ENCODE assay signal across 18 cellular contexts in genomic region chr1:209062863-209063262, GRCh38.
DNase-seq lines count a peak whose midpoint lies in the region; ATAC-seq, FAIRE-seq and TF ChIP-seq lines count a peak whose summit lies in the region.
"Had no signal": no experiment of that assay in that cellular context is flagged by ENCODE, and none has a peak within 500 bp of the region (broad histone marks: within the 10 kb centered on the region; RNA-seq: fewer than 3 reads in every experiment).

No MANE protein-coding gene starts in this region.

- no peak overlapping the region for H3K9ac ChIP-seq in KMS-11
- H3K9ac ChIP-seq: parathyroid adenoma had no signal

- no peak overlapping the region for H3K4me3 ChIP-seq in KMS-11 (IDR thresholded peaks at IDR 0.05; ENCODE audit: insufficient read depth, low read depth, low read length)
- no peak overlapping the region for H3K4me3 ChIP-seq in hepatocyte
- no peak overlapping the region for H3K4me3 ChIP-seq in aorta (ENCODE audit: low read length in 2 of 2)
- H3K4me3 ChIP-seq: PC-9 had no signal

- WGBS in hepatocyte (ENCODE audit: low lambda C conversion rate, missing lambda C conversion rate): 86% methylated on average over 1 of the region's 1 CpG
- WGBS in aorta, 2 donors: 91 to 92% methylated on average over 1 of the region's 1 CpG

- FAIRE-seq in GM18507 (lab: Jason Lieb, UNC): peak; percentile 44
- FAIRE-seq: endometrium, islet of Langerhans had no signal

- H4K20me1 ChIP-seq in KMS-11 (ENCODE audit: insufficient read depth) (no peaks in the 10 kb centered on the region), hepatocyte (ENCODE audit: insufficient read depth, poor library complexity, severe bottlenecking) (no peaks in the 10 kb centered on the region)

- H2AFZ ChIP-seq in KMS-11 (ENCODE audit: low read depth) (no peak overlapping the region), hepatocyte (no peak overlapping the region)
- H2AFZ ChIP-seq: parathyroid adenoma, PC-9 had no signal

- H3K36me3 ChIP-seq in KMS-11 (ENCODE audit: insufficient read depth) (no peaks in the 10 kb centered on the region), hepatocyte (replicated peaks; ENCODE audit: insufficient read depth, low read depth) (no peaks in the 10 kb centered on the region), aorta (ENCODE audit: control insufficient read depth in 1 of 2, insufficient read depth in 2 of 2, low read length in 1 of 2) (no peaks in the 10 kb centered on the region)

- no peak for TF ChIP-seq CTCF in KMS-11 (conservative IDR thresholded peaks at IDR 0.05; ENCODE audit: low read depth, low read length)
- no peak for TF ChIP-seq CTCF in hepatocyte (IDR thresholded peaks at IDR 0.05; ENCODE audit: poor library complexity)

- no peaks in the 10 kb centered on the region for H3K9me2 ChIP-seq in hepatocyte (replicated peaks; ENCODE audit: insufficient read depth)

- H3K4me1 ChIP-seq in KMS-11 (ENCODE audit: low read depth, poor library complexity, severe bottlenecking) (peaks cover 25% of the 10 kb centered on the region), hepatocyte (ENCODE audit: insufficient read depth) (peaks cover 10% of the 10 kb centered on the region), aorta (ENCODE audit: control insufficient read depth in 1 of 2, insufficient read depth in 2 of 2, low read length in 2 of 2) (no peaks in the 10 kb centered on the region)
- H3K4me1 ChIP-seq: parathyroid adenoma had no signal

- intact Hi-C loops in aorta (cut with DNase I): no loop called here

- DNase-seq in GM18507 (ENCODE audit: extremely low spot score, insufficient read length, low read depth) (no peak), hepatocyte (ENCODE audit: low spot score) (no peak), AG08396 (ENCODE audit: low spot score) (no peak), aorta (no peak)
- no peak for DNase-seq in activated effector memory CD4-positive, alpha-beta T cell treated with anti-CD3 and anti-CD28 coated beads, Interleukin-2, amount 50 U/mL, for 16 hours
- DNase-seq: activated naive CD4-positive, alpha-beta T cell treated with Interleukin-2 at 50 U/mL for 16 hours; CD4-positive, alpha-beta memory T cell; KG1; naive thymus-derived CD4-positive, alpha-beta T cell; PC-9; stimulated activated CD4-positive, alpha-beta T cell treated with anti-CD3 and anti-CD28 coated beads, Interleukin-2, amount 100 ng/mL, for 24 hours had no signal

- no peaks in the 10 kb centered on the region for H3K9me3 ChIP-seq in hepatocyte (ENCODE audit: low read depth)
- H3K9me3 ChIP-seq in aorta (ENCODE audit: control insufficient read depth, low read length): no peaks in the 10 kb centered on the region

- H3K79me2 ChIP-seq in KMS-11 (ENCODE audit: insufficient read depth, low read depth) (no peaks in the 10 kb centered on the region), hepatocyte (no peaks in the 10 kb centered on the region)
- H3K79me2 ChIP-seq: parathyroid adenoma had no signal

- H3K27me3 ChIP-seq in KMS-11 (ENCODE audit: insufficient read depth, low read depth) (no peaks in the 10 kb centered on the region), hepatocyte (no peaks in the 10 kb centered on the region), aorta (ENCODE audit: control insufficient read depth in 1 of 2, insufficient read depth in 2 of 2, low read length in 1 of 2) (peaks cover 0 to 3% of the 10 kb centered on the region in 2 donors)

- H3K4me2 ChIP-seq in KMS-11 (peak overlapping the region; percentile 6; the same call in 1 of the 2 replicates), hepatocyte (no peak overlapping the region)
- H3K4me2 ChIP-seq: PC-9 had no signal

- H3K27ac ChIP-seq in KMS-11 (peak overlapping the region; percentile 10; the same call in 1 of the 2 replicates), hepatocyte (no peak overlapping the region), aorta (ENCODE audit: low read depth in 1 of 2, low read length in 2 of 2) (no peak overlapping the region)
- H3K27ac ChIP-seq: parathyroid adenoma, PC-9 had no signal

- peak; percentile 70 for ATAC-seq in GM21526 (IDR thresholded peaks at IDR 0.05; ENCODE audit: low FRiP score, unreplicated experiment)
- peak; percentile 65 for ATAC-seq in HG02973 (IDR thresholded peaks at IDR 0.05; ENCODE audit: unreplicated experiment)
- ATAC-seq in aorta (ENCODE audit: low FRiP score): no peak
- ATAC-seq: activated CD4-positive, CD25-positive, alpha-beta regulatory T cell treated with anti-CD3 and anti-CD28 coated beads, Interleukin-2, amount 50 U/mL, for 24 hours; naive thymus-derived CD4-positive, alpha-beta T cell had no signal
